1 cellular context compared by ENCODE assay signal in the genomic region with DNA sequence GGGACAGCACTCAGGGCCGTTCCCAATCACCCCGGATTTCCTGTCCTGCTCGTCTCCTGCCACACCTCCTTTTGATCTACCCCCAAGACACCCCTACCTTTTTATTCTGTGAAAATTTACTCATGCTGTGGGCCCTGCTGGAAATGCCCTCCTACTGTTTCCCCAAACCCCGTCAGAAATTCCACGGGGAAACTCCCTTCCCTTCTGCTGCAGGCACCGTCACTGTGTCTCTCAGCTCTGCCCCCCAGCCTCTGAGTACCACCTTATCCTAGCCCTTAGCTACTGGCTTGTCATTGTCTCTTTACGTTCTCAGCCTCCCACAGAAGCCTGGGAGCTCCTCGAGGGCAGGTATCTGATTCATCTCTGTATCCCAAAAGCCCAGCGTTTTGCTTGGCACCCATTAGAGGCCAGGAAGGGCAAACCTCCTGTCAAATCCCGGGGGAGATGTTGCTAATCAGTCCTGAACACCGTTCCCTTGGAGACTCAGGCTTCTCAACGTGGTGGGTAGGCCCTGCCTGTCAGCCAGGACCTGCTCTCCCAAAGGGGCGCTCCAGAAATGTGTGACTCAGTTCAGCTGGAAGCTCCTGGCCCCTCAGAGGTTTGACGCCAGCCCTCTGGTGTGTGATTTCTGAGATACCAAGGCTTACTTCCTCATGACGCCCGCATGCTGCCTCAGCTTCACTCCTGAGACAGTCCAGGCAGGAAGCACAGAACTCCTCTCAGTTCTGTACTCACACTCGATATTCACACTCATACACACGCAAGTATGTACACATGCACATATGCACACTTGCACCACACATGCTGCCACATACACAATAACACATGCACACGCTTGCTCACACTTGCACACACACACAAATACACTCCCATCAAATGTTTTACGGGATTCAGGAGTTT.
TF ChIP-seq lines count a peak whose summit lies in the region.

No MANE protein-coding gene starts in this region.

TF ChIP-seq in IMR-90, 13 proteins besides CTCF, POLR2A, EP300 and RAD21 (continued from another document):
- TF ChIP-seq CHD1 (IDR thresholded peaks at IDR 0.05; ENCODE audit: low read depth, low read length): no peak
- TF ChIP-seq MAFK (IDR thresholded peaks at IDR 0.05; ENCODE audit: low read depth, low read length): no peak
- no peak for TF ChIP-seq NFE2L2 (IDR thresholded peaks at IDR 0.05; ENCODE audit: low read depth, low read length)
- TF ChIP-seq SMC3 (IDR thresholded peaks at IDR 0.05; ENCODE audit: low read depth, low read length): no peak
- TF ChIP-seq, protein P1, sequence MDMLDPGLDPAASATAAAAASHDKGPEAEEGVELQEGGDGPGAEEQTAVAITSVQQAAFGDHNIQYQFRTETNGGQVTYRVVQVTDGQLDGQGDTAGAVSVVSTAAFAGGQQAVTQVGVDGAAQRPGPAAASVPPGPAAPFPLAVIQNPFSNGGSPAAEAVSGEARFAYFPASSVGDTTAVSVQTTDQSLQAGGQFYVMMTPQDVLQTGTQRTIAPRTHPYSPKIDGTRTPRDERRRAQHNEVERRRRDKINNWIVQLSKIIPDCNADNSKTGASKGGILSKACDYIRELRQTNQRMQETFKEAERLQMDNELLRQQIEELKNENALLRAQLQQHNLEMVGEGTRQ (IDR thresholded peaks at IDR 0.05; ENCODE audit: low read depth, low read length): no peak
- no peak for TF ChIP-seq BHLHE40 (IDR thresholded peaks at IDR 0.05; ENCODE audit: low read depth, low read length)
- TF ChIP-seq CEBPB (IDR thresholded peaks at IDR 0.05; ENCODE audit: low read depth, low read length): no peak
- no peak for TF ChIP-seq MXI1 (IDR thresholded peaks at IDR 0.05; ENCODE audit: borderline replicate concordance, low read depth, low read length)
